8 cellular contexts compared by ENCODE assay signal in the genomic region with DNA sequence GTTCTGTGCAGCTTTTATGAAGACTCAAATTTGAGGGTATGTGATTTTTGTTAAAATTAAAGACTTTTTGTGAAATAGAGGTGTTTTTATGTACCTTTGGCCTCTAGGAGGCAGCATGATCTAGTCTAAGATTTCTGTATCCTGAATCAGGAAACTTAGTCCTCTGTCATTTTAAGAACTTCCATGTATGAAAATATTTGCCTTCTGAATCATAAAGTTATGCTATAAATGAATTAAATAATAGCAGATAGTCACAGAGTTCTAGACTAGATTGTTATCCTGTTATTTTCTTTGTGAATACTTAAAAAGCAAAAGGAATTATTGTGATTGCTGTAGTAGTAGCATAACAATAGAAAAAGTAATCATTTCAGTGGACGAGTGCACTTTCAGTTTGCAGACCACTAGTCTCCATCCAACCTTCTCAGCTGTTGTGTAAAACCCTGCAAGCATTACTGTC. TPM values are rescaled to one million over a fixed set of nuclear protein-coding genes. Genes with fewer than 3 reads are reported as not detected.
DNase-seq lines count a peak whose midpoint lies in the region; ATAC-seq and TF ChIP-seq lines count a peak whose summit lies in the region.

No MANE protein-coding gene starts in this region.

- H3K36me3 ChIP-seq in HUES64 (ENCODE audit: insufficient read depth, low read length) (no peaks in the 10 kb centered on the region), OCI-LY3 (replicated peaks; ENCODE audit: low read depth, low read length) (no peaks in the 10 kb centered on the region), colonic mucosa (no peaks in the 10 kb centered on the region), lower lobe of right lung (no peaks in the 10 kb centered on the region)

- H3K4me1 ChIP-seq in HUES64 (ENCODE audit: insufficient read depth, low read length) = peaks cover 69% of the 10 kb centered on the region
- H3K4me1 ChIP-seq in OCI-LY3 (ENCODE audit: low read length) = peaks cover 12% of the 10 kb centered on the region
- H3K4me1 ChIP-seq in colonic mucosa = peaks cover 6% of the 10 kb centered on the region
- peaks cover 46% of the 10 kb centered on the region for H3K4me1 ChIP-seq in lower lobe of right lung

- no peaks in the 10 kb centered on the region for H4K20me1 ChIP-seq in OCI-LY3 (ENCODE audit: insufficient read depth, low read length)

- peak overlapping the region; percentile 43 for H3K4me2 ChIP-seq in OCI-LY3 (ENCODE audit: low read length)

- H3K36me3 Mint-ChIP-seq in activated naive CD8-positive, alpha-beta T cell treated with anti-CD3 and anti-CD28 coated beads, Interleukin-2, amount 10 ng/mL, durations not matched to agents 7 days and 5 days = no peaks in the 10 kb centered on the region
- H3K36me3 Mint-ChIP-seq in activated naive CD8-positive, alpha-beta T cell treated with anti-CD3 and anti-CD28 coated beads for 36 hours = no peaks in the 10 kb centered on the region
- no peaks in the 10 kb centered on the region for H3K36me3 Mint-ChIP-seq in type B pancreatic cell

- H3K27ac ChIP-seq in HUES64 (ENCODE audit: low read depth, low read length) (peak overlapping the region; percentile 98), OCI-LY3 (ENCODE audit: low read length) (no peak overlapping the region), colonic mucosa (no peak overlapping the region), lower lobe of right lung (peak overlapping the region; percentile 19)

- H3K9me3 Mint-ChIP-seq in activated naive CD8-positive, alpha-beta T cell treated with anti-CD3 and anti-CD28 coated beads, Interleukin-2, amount 10 ng/mL, durations not matched to agents 7 days and 5 days = no peaks in the 10 kb centered on the region
- H3K9me3 Mint-ChIP-seq in activated naive CD8-positive, alpha-beta T cell treated with anti-CD3 and anti-CD28 coated beads for 36 hours = no peaks in the 10 kb centered on the region
- H3K9me3 Mint-ChIP-seq in type B pancreatic cell = no peaks in the 10 kb centered on the region

- peak; percentile 82 for TF ChIP-seq CTCF in OCI-LY3 (IDR thresholded peaks at IDR 0.05; ENCODE audit: low read depth, low read length)
- TF ChIP-seq CTCF in colonic mucosa (IDR thresholded peaks at IDR 0.05) = peak; percentile 42
- peak; percentile 62 for TF ChIP-seq CTCF in lower lobe of right lung (IDR thresholded peaks at IDR 0.05)
- TF ChIP-seq CTCF in type B pancreatic cell (conservative IDR thresholded peaks at IDR 0.05) = peak; percentile 91

- H3K27me3 ChIP-seq in HUES64 (ENCODE audit: insufficient read depth, low read length) (no peaks in the 10 kb centered on the region), OCI-LY3 (ENCODE audit: low read depth, low read length) (peaks cover 5% of the 10 kb centered on the region), colonic mucosa (no peaks in the 10 kb centered on the region), lower lobe of right lung (ENCODE audit: low read depth) (no peaks in the 10 kb centered on the region)

- POLR2A ChIA-PET in activated naive CD8-positive, alpha-beta T cell treated with anti-CD3 and anti-CD28 coated beads, Interleukin-2, amount 10 ng/mL, durations not matched to agents 7 days and 5 days (lab: Charles Lee) = interaction anchor here (0.6 to 0.8 kb wide), 2 partner anchors 217 to 1566 kb away, joined by 3 to 5 read pairs; no protein-coding TSS in a partner anchor

- peaks cover 3% of the 10 kb centered on the region for H3K27me3 Mint-ChIP-seq in activated naive CD8-positive, alpha-beta T cell treated with anti-CD3 and anti-CD28 coated beads, Interleukin-2, amount 10 ng/mL, durations not matched to agents 7 days and 5 days
- peaks cover 3% of the 10 kb centered on the region for H3K27me3 Mint-ChIP-seq in activated naive CD8-positive, alpha-beta T cell treated with anti-CD3 and anti-CD28 coated beads for 36 hours
- H3K27me3 Mint-ChIP-seq in type B pancreatic cell = no peaks in the 10 kb centered on the region

- H2AFZ ChIP-seq in OCI-LY3 (ENCODE audit: low read depth, low read length) = no peak overlapping the region

- no peaks in the 10 kb centered on the region for H3K4me1 Mint-ChIP-seq in activated naive CD8-positive, alpha-beta T cell treated with anti-CD3 and anti-CD28 coated beads, Interleukin-2, amount 10 ng/mL, durations not matched to agents 7 days and 5 days
- H3K4me1 Mint-ChIP-seq in activated naive CD8-positive, alpha-beta T cell treated with anti-CD3 and anti-CD28 coated beads for 36 hours = no peaks in the 10 kb centered on the region
- peaks cover 3% of the 10 kb centered on the region for H3K4me1 Mint-ChIP-seq in type B pancreatic cell (ENCODE audit: unreplicated experiment)

- peak overlapping the region; percentile 5 for H3K4me3 Mint-ChIP-seq in activated naive CD8-positive, alpha-beta T cell treated with anti-CD3 and anti-CD28 coated beads, Interleukin-2, amount 10 ng/mL, durations not matched to agents 7 days and 5 days
- H3K4me3 Mint-ChIP-seq in activated naive CD8-positive, alpha-beta T cell treated with anti-CD3 and anti-CD28 coated beads for 36 hours = no peak overlapping the region
- H3K4me3 Mint-ChIP-seq in type B pancreatic cell = no peak overlapping the region

- H3K27ac Mint-ChIP-seq in activated naive CD8-positive, alpha-beta T cell treated with anti-CD3 and anti-CD28 coated beads, Interleukin-2, amount 10 ng/mL, durations not matched to agents 7 days and 5 days = no peak overlapping the region
- H3K27ac Mint-ChIP-seq in activated naive CD8-positive, alpha-beta T cell treated with anti-CD3 and anti-CD28 coated beads for 36 hours = no peak overlapping the region
- H3K27ac Mint-ChIP-seq in type B pancreatic cell = peak overlapping the region; percentile 24

- ATAC-seq in activated naive CD8-positive, alpha-beta T cell treated with anti-CD3 and anti-CD28 coated beads, Interleukin-2, amount 10 ng/mL, durations not matched to agents 7 days and 5 days (ENCODE audit: low read depth) = no peak
- peak; percentile 67 to 78 for ATAC-seq in lower lobe of right lung

- intact Hi-C loops in colonic mucosa (cut with DNase I) = loop anchor here (2.0 to 5.0 kb wide), 2 partner anchors 202 to 215 kb away; no protein-coding TSS in a partner anchor
- intact Hi-C loops in lower lobe of right lung (cut with DNase I) = loop anchor here (10.0 kb wide), 1 partner anchor 89 kb away; no protein-coding TSS in a partner anchor

- H3K4me3 ChIP-seq in HUES64 (ENCODE audit: low read length) (peak overlapping the region; percentile 39), OCI-LY3 (ENCODE audit: low read length) (peak overlapping the region; percentile 23), colonic mucosa (no peak overlapping the region), lower lobe of right lung (peak overlapping the region; percentile 48)

- DNase-seq in activated naive CD8-positive, alpha-beta T cell treated with anti-CD3 and anti-CD28 coated beads, Interleukin-2, amount 10 ng/mL, durations not matched to agents 7 days and 5 days = no peak
- DNase-seq in activated naive CD8-positive, alpha-beta T cell treated with anti-CD3 and anti-CD28 coated beads for 36 hours = no peak
- DNase-seq in colonic mucosa (peak; percentile 49), lower lobe of right lung (no peak), type B pancreatic cell (ENCODE audit: extremely low spot score, unreplicated experiment) (no peak), HuH-7.5 (ENCODE audit: low spot score) (no peak)

- H3K79me2 ChIP-seq in OCI-LY3 (ENCODE audit: low read length) = no peaks in the 10 kb centered on the region

- H3K9ac ChIP-seq in HUES64 (ENCODE audit: low read depth, low read length) = peak overlapping the region; percentile 54
- no peak overlapping the region for H3K9ac ChIP-seq in OCI-LY3 (ENCODE audit: low read length)
- peak overlapping the region in 1 of 2 donors; percentile 55 for H3K9ac ChIP-seq in colonic mucosa (ENCODE audit: low read depth in 2 of 2, low read length in 2 of 2)

- H3K9me3 ChIP-seq in HUES64 (ENCODE audit: insufficient read depth, low read depth, low read length) (no peaks in the 10 kb centered on the region), OCI-LY3 (ENCODE audit: insufficient read depth, low read length) (no peaks in the 10 kb centered on the region), colonic mucosa (no peaks in the 10 kb centered on the region), lower lobe of right lung (no peaks in the 10 kb centered on the region)

- WGBS in HUES64 = 11% methylated on average over 1 of the region's 1 CpG

RNA-seq across cellular contexts. Expression of a gene that starts 56.3 kb away (rescaled TPM):
- 1 to 10 TPM in 1 of 2 experiments, under 1 TPM in 1; 0.91 to 1.4 TPM for total RNA-seq in activated naive CD8-positive, alpha-beta T cell treated with anti-CD3 and anti-CD28 coated beads, Interleukin-2, amount 10 ng/mL, durations not matched to agents 7 days and 5 days
- under 1 TPM; 0.34 to 0.45 TPM for total RNA-seq in activated naive CD8-positive, alpha-beta T cell treated with anti-CD3 and anti-CD28 coated beads for 36 hours
- 17.0 TPM for polyA plus RNA-seq in HUES64 (2013, experiment 1 of 2)
- 14.2 TPM for polyA plus RNA-seq in HUES64 (2013, experiment 2 of 2)
- total RNA-seq in colonic mucosa = 10 to 100 TPM; 38.4 to 47.6 TPM
- 55.6 TPM for total RNA-seq in lower lobe of right lung
- 26.7 and 47.6 TPM in 2 replicates for total RNA-seq in type B pancreatic cell (ENCODE audit: low replicate concordance)

Comparison
In these comparisons a context has a peak if more than half of its experiments do, and no peak if none do; other contexts are left out.
1. H3K27ac ChIP-seq: peak in HUES64 (single experiment) and lower lobe of right lung (single experiment); none in OCI-LY3 (single experiment) and colonic mucosa (single experiment).
2. RNA of a gene that starts 56.3 kb away (total RNA-seq): 55.6 TPM in lower lobe of right lung (single experiment), 38.4 to 47.6 TPM in colonic mucosa and 26.7 to 47.6 TPM in type B pancreatic cell; 0.91 to 1.4 TPM in activated naive CD8-positive, alpha-beta T cell treated with anti-CD3 and anti-CD28 coated beads, Interleukin-2, amount 10 ng/mL, durations not matched to agents 7 days and 5 days and 0.34 to 0.45 TPM in activated naive CD8-positive, alpha-beta T cell treated with anti-CD3 and anti-CD28 coated beads for 36 hours; every median in the first group is over 10 times any median in the second.
3. Peak in every context shown above with its lines, with median percentiles within 50 percentile points of each other: CTCF ChIP-seq.